In the genomic region with DNA sequence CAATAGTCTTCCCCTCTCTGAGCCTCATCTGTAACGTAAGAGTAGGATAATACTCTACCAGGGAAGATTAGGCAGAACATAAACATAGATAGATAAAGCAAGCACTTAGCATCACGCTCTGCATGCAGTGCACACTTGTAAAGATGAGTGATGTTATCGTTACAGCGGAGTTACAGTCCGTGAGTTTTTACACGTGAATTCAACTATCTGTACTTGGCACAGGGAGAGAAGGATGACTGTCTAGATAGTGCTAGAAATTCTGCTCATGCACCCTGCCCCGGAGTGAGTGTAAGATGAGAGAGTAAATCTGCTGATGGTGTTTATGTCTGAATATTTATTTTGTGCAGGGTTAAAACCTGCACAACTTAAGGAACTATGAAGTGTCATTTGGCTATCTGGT, we compare ENCODE assay signal across 28 cellular contexts. TPM values are rescaled to one million over a fixed set of nuclear protein-coding genes. Genes with fewer than 3 reads are reported as not detected.
"Had no signal": no experiment of that assay in that cellular context is flagged by ENCODE, and none has a peak within 500 bp of the region (broad histone marks: within the 10 kb centered on the region; RNA-seq: fewer than 3 reads in every experiment).

No MANE protein-coding gene starts in this region.

- H3K27me3 Mint-ChIP-seq: dendritic cell treated with granulocyte-macrophage colony-stimulating factor and Interleukin-4, amounts not matched to agents 40 ng/mL and 50 ng/mL, for 4 days had no signal

- H3K36me3 ChIP-seq: colonic mucosa, esophagus muscularis mucosa, gastrocnemius medialis, heart right ventricle, left lung, lower lobe of right lung had no signal

- DNase-seq: colonic mucosa; cortex of kidney; effector CD8-positive, alpha-beta T cell; effector memory CD8-positive, alpha-beta T cell; endodermal cell; foreskin fibroblast; foreskin melanocyte; gastrocnemius medialis; glutamatergic neuron; head of caudate nucleus; heart right ventricle; hippocampal formation; left cardiac atrium; left lung; left ventricle myocardium superior; lower lobe of right lung; mesenchymal stem cell; mucosa of descending colon had no signal

- H3K9me3 ChIP-seq: colonic mucosa, gastrocnemius medialis, lower lobe of right lung, mucosa of descending colon had no signal

- H3K4me3 ChIP-seq: colonic mucosa, esophagus muscularis mucosa, gastrocnemius medialis, heart right ventricle, left lung, lower lobe of right lung, mucosa of descending colon had no signal

- H3K4me1 ChIP-seq: colonic mucosa, esophagus muscularis mucosa, gastrocnemius medialis, heart right ventricle, left lung, lower lobe of right lung had no signal

- H3K4me3 Mint-ChIP-seq: dendritic cell treated with granulocyte-macrophage colony-stimulating factor and Interleukin-4, amounts not matched to agents 40 ng/mL and 50 ng/mL, for 4 days; effector memory CD8-positive, alpha-beta T cell; endodermal cell; mesothelial cell of epicardium had no signal

- H3K4me1 Mint-ChIP-seq: endodermal cell, mesothelial cell of epicardium had no signal

- ATAC-seq: effector memory CD8-positive, alpha-beta T cell; gastrocnemius medialis; heart right ventricle; left cardiac atrium; left lung; left ventricle myocardium superior; lower lobe of right lung; mucosa of descending colon had no signal

- FAIRE-seq: endometrium, endothelial cell of umbilical vein, islet of Langerhans, keratinocyte had no signal

- H3K36me3 Mint-ChIP-seq: mesothelial cell of epicardium had no signal

- H3K27me3 ChIP-seq: colonic mucosa, gastrocnemius medialis, left lung had no signal

- H3K27ac ChIP-seq: colonic mucosa, esophagus muscularis mucosa, gastrocnemius medialis, heart right ventricle, left lung, lower lobe of right lung had no signal

- H3K27ac Mint-ChIP-seq: dendritic cell treated with granulocyte-macrophage colony-stimulating factor and Interleukin-4, amounts not matched to agents 40 ng/mL and 50 ng/mL, for 4 days; effector memory CD8-positive, alpha-beta T cell; endodermal cell; mesothelial cell of epicardium had no signal

RNA-seq across cellular contexts. Expression of a gene that starts 56.3 kb away (rescaled TPM):
- total RNA-seq: dermis microvascular lymphatic vessel endothelial cell, endothelial cell of umbilical vein, epithelial cell of proximal tubule, lung microvascular endothelial cell had no signal
- polyA plus RNA-seq: endothelial cell of umbilical vein, keratinocyte had no signal
